Comparison of ENCODE assay signal across 8 cellular contexts in genomic region chr11:9460322-9461067, GRCh38. TPM values are rescaled to one million over a fixed set of nuclear protein-coding genes. Genes with fewer than 3 reads are reported as not detected.
DNase-seq lines count a peak whose midpoint lies in the region; ATAC-seq and TF ChIP-seq lines count a peak whose summit lies in the region.

TSS of gene ZNF143 (plus strand) at chr11:9461012. CDS start at chr11:9471309, 10,297 bp downstream.

- H3K4me3 ChIP-seq in epithelial cell of esophagus (ENCODE audit: low read length) (peak within 1 kb of the TSS; percentile 99), mononuclear cell (ENCODE audit: low read length) (peak within 1 kb of the TSS; percentile 95)

- peak; percentile 99 for DNase-seq in DMS 273 treated with DMSO at 0.1 percent for 48 hours (lab: John Stamatoyannopoulos, UW)
- peak; percentile 96 for DNase-seq in OCI-M2 (lab: John Stamatoyannopoulos, UW; ENCODE audit: unreplicated experiment)
- peak; percentile 100 for DNase-seq in activated T-cell treated with anti-CD3 and anti-CD28 coated beads for 4 hours
- peak; percentile 100 for DNase-seq in epithelial cell of esophagus (ENCODE audit: low read depth)
- peak; percentile 100 for DNase-seq in stimulated activated CD8-positive, alpha-beta memory T cell treated with anti-CD3 and anti-CD28 coated beads, Interleukin-4, amount 100 ng/mL, for 1 hour (ENCODE audit: low read depth in 2 of 2, low spot score in 1 of 2)

- peak; percentile 82 for ATAC-seq in GM21529 (IDR thresholded peaks at IDR 0.05; ENCODE audit: unreplicated experiment)

- peak within 1 kb of the TSS; percentile 95 to 99 (median 96) for H3K27ac Mint-ChIP-seq in IgD-negative memory B cell

- no peaks in the 10 kb centered on the region for H3K9me3 Mint-ChIP-seq in IgD-negative memory B cell

- no peak for TF ChIP-seq CTCF in epithelial cell of esophagus (IDR thresholded peaks at IDR 0.05; ENCODE audit: insufficient read depth, low read depth, low read length, missing control alignments)

- peaks cover 3% of the 10 kb centered on the region for H3K36me3 Mint-ChIP-seq in IgD-negative memory B cell

- H3K4me3 Mint-ChIP-seq in IgD-negative memory B cell: peak within 1 kb of the TSS; percentile 94 to 98 (median 98)

- peaks cover 23% of the 10 kb centered on the region for H3K4me1 ChIP-seq in mononuclear cell (ENCODE audit: insufficient read depth, low read length)

- no peaks in the 10 kb centered on the region for H3K9me3 ChIP-seq in mononuclear cell (ENCODE audit: low read depth, low read length)

- H3K27me3 ChIP-seq in mononuclear cell (ENCODE audit: insufficient read depth, low read length): no peaks in the 10 kb centered on the region

- H3K4me1 Mint-ChIP-seq in IgD-negative memory B cell: peaks cover 22 to 26% (median 23%) of the 10 kb centered on the region in 3 donors

- no peaks in the 10 kb centered on the region for H3K27me3 Mint-ChIP-seq in IgD-negative memory B cell

RNA-seq across cellular contexts. Expression of gene ZNF143, which starts in this region (rescaled TPM):
- polyA plus RNA-seq in IgD-negative memory B cell: 28.9 TPM
- 31.0 TPM for total RNA-seq in mononuclear cell

Comparison
In these comparisons a context has a peak if more than half of its experiments do, and no peak if none do; other contexts are left out.
1. Peak in every context shown above with its lines: DNase-seq, ATAC-seq and H3K4me3 ChIP-seq.